Comparison of ENCODE assay signal across 13 cellular contexts in the genomic region with DNA sequence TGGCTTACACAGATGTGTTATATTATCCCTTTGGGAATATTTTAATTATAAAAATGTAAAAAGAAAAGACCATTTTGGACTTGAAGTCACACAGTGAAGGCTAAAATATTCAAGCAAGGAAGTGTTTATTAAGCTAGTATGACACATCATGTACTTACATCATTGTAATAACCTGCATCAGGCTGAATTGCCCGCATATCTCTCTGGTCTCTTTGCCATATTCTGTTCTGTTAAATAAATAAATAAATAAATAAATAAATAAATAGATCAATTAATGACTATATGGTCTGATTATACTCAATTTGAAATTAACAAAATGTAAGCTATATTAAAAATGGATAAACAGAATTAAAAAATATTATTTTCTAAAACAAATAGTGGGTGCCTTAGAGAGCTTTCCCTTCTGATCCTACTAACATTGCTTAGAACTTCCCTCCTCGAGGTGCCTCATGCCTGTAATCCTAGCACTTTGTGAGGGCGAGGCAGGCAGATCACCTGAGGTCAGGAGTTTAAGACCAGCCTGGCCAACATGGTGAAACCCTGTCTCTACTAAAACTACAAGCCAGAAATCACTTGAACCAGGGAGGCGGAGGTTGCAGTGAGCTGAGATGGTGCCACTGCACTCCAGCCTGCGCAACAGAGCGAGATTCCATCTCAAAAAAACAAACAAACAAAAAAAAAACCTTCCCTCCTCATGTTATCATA. TPM values are rescaled to one million over a fixed set of nuclear protein-coding genes. Genes with fewer than 3 reads are reported as not detected.
DNase-seq lines count a peak whose midpoint lies in the region; ATAC-seq and FAIRE-seq lines count a peak whose summit lies in the region.
"Had no signal": no experiment of that assay in that cellular context is flagged by ENCODE, and none has a peak within 500 bp of the region (broad histone marks: within the 10 kb centered on the region; RNA-seq: fewer than 3 reads in every experiment).

No MANE protein-coding gene starts in this region.

- no peaks in the 10 kb centered on the region for H3K27me3 Mint-ChIP-seq in memory B cell
- H3K27me3 Mint-ChIP-seq: activated naive CD8-positive, alpha-beta T cell treated with anti-CD3 and anti-CD28 coated beads, Interleukin-2, amount 50 U/mL, for 24 hours had no signal

- no peak overlapping the region for H3K9ac ChIP-seq in GM23248

- ATAC-seq in memory B cell (ENCODE audit: low read depth) (no peak), GM21515 (IDR thresholded peaks at IDR 0.05; ENCODE audit: unreplicated experiment) (no peak)
- ATAC-seq: activated naive CD8-positive, alpha-beta T cell treated with anti-CD3 and anti-CD28 coated beads, Interleukin-2, amount 50 U/mL, for 24 hours had no signal

- peaks cover 8% of the 10 kb centered on the region for H3K4me1 Mint-ChIP-seq in memory B cell

- peaks cover 71% of the 10 kb centered on the region for H3K79me2 ChIP-seq in GM23248 (ENCODE audit: insufficient read depth)

- H3K27me3 ChIP-seq in GM23248 (replicated peaks; ENCODE audit: insufficient read depth): no peaks in the 10 kb centered on the region
- H3K27me3 ChIP-seq: esophagus muscularis mucosa had no signal

- FAIRE-seq in A204.1 (lab: Jason Lieb, UNC): peak; percentile 70

- no peaks in the 10 kb centered on the region for H4K20me1 ChIP-seq in GM23248 (ENCODE audit: insufficient read depth)

- no peak overlapping the region for H3K4me3 ChIP-seq in GM23248
- H3K4me3 ChIP-seq: esophagus muscularis mucosa had no signal

- DNase-seq in GM23248 (peak; percentile 56), amniotic epithelial cell (ENCODE audit: low read depth) (peak; percentile 50), memory B cell (ENCODE audit: low spot score in 2 of 2) (no peak), midbrain (lab: John Stamatoyannopoulos, UW) (no peak), NCI-H748 treated with DMSO at 0.1 percent for 48 hours (lab: John Stamatoyannopoulos, UW) (no peak), occipital lobe (lab: John Stamatoyannopoulos, UW) (no peak)
- DNase-seq: activated naive CD8-positive, alpha-beta T cell treated with anti-CD3 and anti-CD28 coated beads, Interleukin-2, amount 50 U/mL, for 24 hours; DMS 273 treated with DMSO at 0.1 percent for 48 hours; NCI-H2081; stimulated activated CD8-positive, alpha-beta memory T cell treated with anti-CD3 and anti-CD28 coated beads, Interleukin-4, amount 100 ng/mL, for 48 hours had no signal

- H3K9me3 ChIP-seq in GM23248 (ENCODE audit: low read depth): no peaks in the 10 kb centered on the region
- H3K9me3 ChIP-seq: esophagus muscularis mucosa had no signal

- in situ Hi-C loops in GM23248 (cut with MboI): no loop called here

- peaks cover 53% of the 10 kb centered on the region for H3F3A ChIP-seq in GM23248 (ENCODE audit: insufficient read depth)

- H3K4me2 ChIP-seq in GM23248 (ENCODE audit: unreplicated experiment): no peak overlapping the region

- H3K9me2 ChIP-seq in GM23248 (ENCODE audit: insufficient read depth): no peaks in the 10 kb centered on the region

- no peaks in the 10 kb centered on the region for H3K9me3 Mint-ChIP-seq in memory B cell
- H3K9me3 Mint-ChIP-seq: activated naive CD8-positive, alpha-beta T cell treated with anti-CD3 and anti-CD28 coated beads, Interleukin-2, amount 50 U/mL, for 24 hours had no signal

- no peak overlapping the region for H3K4me3 Mint-ChIP-seq in memory B cell
- H3K4me3 Mint-ChIP-seq: activated naive CD8-positive, alpha-beta T cell treated with anti-CD3 and anti-CD28 coated beads, Interleukin-2, amount 50 U/mL, for 24 hours had no signal

- peak overlapping the region; percentile 18 for H3K27ac Mint-ChIP-seq in memory B cell
- H3K27ac Mint-ChIP-seq: activated naive CD8-positive, alpha-beta T cell treated with anti-CD3 and anti-CD28 coated beads, Interleukin-2, amount 50 U/mL, for 24 hours had no signal

- H3K36me3 Mint-ChIP-seq in memory B cell: peaks cover 18% of the 10 kb centered on the region

- peaks cover 24% of the 10 kb centered on the region for H3K36me3 ChIP-seq in GM23248 (ENCODE audit: low read depth)

- H3K27ac ChIP-seq in GM23248: no peak overlapping the region
- H3K27ac ChIP-seq: esophagus muscularis mucosa had no signal

- no peak overlapping the region for H2AFZ ChIP-seq in GM23248

- H3K4me1 ChIP-seq in GM23248 (ENCODE audit: insufficient read depth): peaks cover 34% of the 10 kb centered on the region

- 80 to 83% methylated on average over 6 of the region's 6 CpGs for WGBS in GM23248 (ENCODE audit: low coverage in 1 of 2, low lambda C conversion rate in 2 of 2, missing lambda C conversion rate in 2 of 2), 2 experiments

RNA-seq across cellular contexts. Expression of a gene that starts 42.0 kb away (rescaled TPM):
- total RNA-seq in GM23248 (2014; rRNA removed; shearing (Covaris generic)): 16.9 and 36.9 TPM in 2 replicates
- 39.3 and 43.8 TPM in 2 replicates for polyA plus RNA-seq in GM23248 (2016; fragmentation: Nextera tagmentation; extraction: Ambion mirVana)
- total RNA-seq in occipital lobe: 99.7 TPM

Comparison
In these comparisons a context has a peak if more than half of its experiments do, and no peak if none do; other contexts are left out.
1. DNase-seq: peak in GM23248 (single experiment) and amniotic epithelial cell (single experiment); none in memory B cell (0 of 2), midbrain (single experiment), NCI-H748 treated with DMSO at 0.1 percent for 48 hours (single experiment) and occipital lobe (single experiment).